1 cellular context compared by ENCODE assay signal in genomic region chr16:56382459-56382858, GRCh38.
TF ChIP-seq lines count a peak whose summit lies in the region.

No MANE protein-coding gene starts in this region.

TF ChIP-seq in HepG2, 621 proteins besides CTCF, POLR2A, EP300 and RAD21 (continues in another document):
- TF ChIP-seq ZNF644 (CRISPR knock-in tag; IDR thresholded peaks at IDR 0.05; ENCODE audit: low read depth) (peak; percentile 75; the same call in 1 of the 2 replicates), MXD3 (CRISPR knock-in tag; IDR thresholded peaks at IDR 0.05) (no peak), ZNF574 (CRISPR knock-in tag; IDR thresholded peaks at IDR 0.05) (no peak; the same call in 1 of the 2 replicates), FOXM1 (CRISPR knock-in tag; IDR thresholded peaks at IDR 0.05) (no peak), TRAFD1 (CRISPR knock-in tag; IDR thresholded peaks at IDR 0.05; ENCODE audit: borderline replicate concordance) (no peak), HOXD1 (CRISPR knock-in tag; IDR thresholded peaks at IDR 0.05) (no peak), SMC3 (IDR thresholded peaks at IDR 0.05; ENCODE audit: low read length) (peak; percentile 34; the same call in 1 of the 2 replicates), ZC3H4 (CRISPR knock-in tag; IDR thresholded peaks at IDR 0.05; ENCODE audit: borderline replicate concordance) (no peak), JUN (CRISPR knock-in tag; IDR thresholded peaks at IDR 0.05) (no peak), FOXA3 (CRISPR knock-in tag; IDR thresholded peaks at IDR 0.05) (peak; percentile 45; the same call in 1 of the 2 replicates), NFYC (CRISPR knock-in tag; IDR thresholded peaks at IDR 0.05) (no peak; the same call in 1 of the 2 replicates), ZNF142 (CRISPR knock-in tag; IDR thresholded peaks at IDR 0.05) (no peak), SAP130 (CRISPR knock-in tag; IDR thresholded peaks at IDR 0.05; ENCODE audit: low read depth) (peak; percentile 65), ZNF781 (CRISPR knock-in tag; IDR thresholded peaks at IDR 0.05; ENCODE audit: borderline replicate concordance, not compliant biosample characterization) (no peak), NR2C2 (CRISPR knock-in tag; IDR thresholded peaks at IDR 0.05; ENCODE audit: borderline replicate concordance) (no peak), ZNF713 (CRISPR knock-in tag; IDR thresholded peaks at IDR 0.05) (no peak), KDM2A (CRISPR knock-in tag; IDR thresholded peaks at IDR 0.05; ENCODE audit: borderline replicate concordance, low read depth) (no peak), KLF12 (CRISPR knock-in tag; IDR thresholded peaks at IDR 0.05; ENCODE audit: borderline replicate concordance) (no peak), FOXP1 (IDR thresholded peaks at IDR 0.05) (no peak), FOXP1 (CRISPR knock-in tag; IDR thresholded peaks at IDR 0.05) (0 out of 2 replicates have a peak, but pooled peaks have one; percentile 33), ZNF720 (CRISPR knock-in tag; IDR thresholded peaks at IDR 0.05) (no peak), MTF2 (CRISPR knock-in tag; IDR thresholded peaks at IDR 0.05; ENCODE audit: borderline replicate concordance) (no peak), JUNB (CRISPR knock-in tag; IDR thresholded peaks at IDR 0.05; ENCODE audit: borderline replicate concordance) (no peak), ARHGAP35 (CRISPR knock-in tag; IDR thresholded peaks at IDR 0.05; ENCODE audit: borderline replicate concordance) (no peak), ETS1 (CRISPR knock-in tag; IDR thresholded peaks at IDR 0.05) (no peak), ZNF746 (CRISPR knock-in tag; IDR thresholded peaks at IDR 0.05) (no peak), ZNF343 (CRISPR knock-in tag; IDR thresholded peaks at IDR 0.05) (no peak), SNAPC4 (CRISPR knock-in tag; IDR thresholded peaks at IDR 0.05) (no peak), THYN1 (CRISPR knock-in tag; IDR thresholded peaks at IDR 0.05; ENCODE audit: borderline replicate concordance, low read depth) (no peak), KDM1A (CRISPR knock-in tag; IDR thresholded peaks at IDR 0.05) (no peak), SIN3B (IDR thresholded peaks at IDR 0.05; ENCODE audit: low read length) (no peak), EED (CRISPR knock-in tag; IDR thresholded peaks at IDR 0.05) (no peak), ZNF75D (CRISPR knock-in tag; IDR thresholded peaks at IDR 0.05; ENCODE audit: borderline replicate concordance) (no peak), MIER3 (CRISPR knock-in tag; IDR thresholded peaks at IDR 0.05; ENCODE audit: borderline replicate concordance) (peak; percentile 47; the same call in 1 of the 2 replicates), THAP11 (CRISPR knock-in tag; IDR thresholded peaks at IDR 0.05) (0 out of 2 replicates have a peak, but pooled peaks have one; percentile 21), ZNF788 (CRISPR knock-in tag; IDR thresholded peaks at IDR 0.05; ENCODE audit: borderline replicate concordance) (no peak), ARNT2 (CRISPR knock-in tag; IDR thresholded peaks at IDR 0.05; ENCODE audit: low read depth) (0 out of 2 replicates have a peak, but pooled peaks have one; percentile 33), ELF1 (CRISPR knock-in tag; IDR thresholded peaks at IDR 0.05) (no peak), HOXA9 (CRISPR knock-in tag; IDR thresholded peaks at IDR 0.05; ENCODE audit: borderline replicate concordance) (no peak), BCL6 (CRISPR knock-in tag; IDR thresholded peaks at IDR 0.05) (0 out of 2 replicates have a peak, but pooled peaks have one; percentile 13), ZNF124 (CRISPR knock-in tag; IDR thresholded peaks at IDR 0.05) (0 out of 2 replicates have a peak, but pooled peaks have one; percentile 46), ZNF775 (CRISPR knock-in tag; IDR thresholded peaks at IDR 0.05; ENCODE audit: borderline replicate concordance) (no peak), ZNF30 (CRISPR knock-in tag; IDR thresholded peaks at IDR 0.05) (no peak)
